ENCODE assay signal across 19 cellular contexts in genomic region chr13:109288151-109288709, GRCh38.
DNase-seq lines count a peak whose midpoint lies in the region; ATAC-seq, FAIRE-seq and TF ChIP-seq lines count a peak whose summit lies in the region.
"Had no signal": no experiment of that assay in that cellular context is flagged by ENCODE, and none has a peak within 500 bp of the region (broad histone marks: within the 10 kb centered on the region; RNA-seq: fewer than 3 reads in every experiment).

No MANE protein-coding gene starts in this region.

- H3K4me3 Mint-ChIP-seq in astrocyte (ENCODE audit: unreplicated experiment) (no peak overlapping the region), T-cell (no peak overlapping the region)
- H3K4me3 Mint-ChIP-seq: CD14-positive monocyte had no signal

- ATAC-seq in T-cell (replicated peaks in 1 of 4): no peak
- no peak for ATAC-seq in HG03442 (IDR thresholded peaks at IDR 0.05; ENCODE audit: unreplicated experiment)
- ATAC-seq in HG03469 (IDR thresholded peaks at IDR 0.05; ENCODE audit: unreplicated experiment): no peak
- ATAC-seq: A549 had no signal

- TF ChIP-seq EP300 in SK-N-SH (IDR thresholded peaks at IDR 0.05; ENCODE audit: borderline replicate concordance in 1 of 2, low read depth in 1 of 2, low read length in 1 of 2): no peak

- DNase-seq in GM03348 (ENCODE audit: low spot score) (peak; percentile 33), astrocyte (ENCODE audit: low read depth) (no peak), fibroblast of lung (ENCODE audit: low read depth in 2 of 2) (peak; percentile 21 to 32), T-cell (no peak), SK-N-SH (no peak)
- DNase-seq: NCI-H187 treated with DMSO at 0.1 percent for 48 hours, NCI-H2171, NCI-H446 treated with DMSO at 0.1 percent for 48 hours, NCI-H748 treated with DMSO at 0.1 percent for 48 hours, OCI-M1, RPMI8226, SW 1271 had no signal

- H3K4me2 ChIP-seq in astrocyte (ENCODE audit: low read length): peak overlapping the region; percentile 16
- H3K4me2 ChIP-seq in fibroblast of lung (ENCODE audit: extremely low read depth, insufficient read depth, low read length): no peak overlapping the region
- no peak overlapping the region for H3K4me2 ChIP-seq in SK-N-SH
- H3K4me2 ChIP-seq: A549 had no signal

- FAIRE-seq in astrocyte (lab: Jason Lieb, UNC): no peak
- FAIRE-seq: A549, HTR-8/SVneo had no signal

- CTCF ChIA-PET in T-cell (lab: Charles Lee): no interaction called here
- CTCF ChIA-PET in SK-N-SH (lab: Yijun Ruan, JAX): no interaction called here

- H3K27ac Mint-ChIP-seq in astrocyte (ENCODE audit: unreplicated experiment) (no peak overlapping the region), T-cell (no peak overlapping the region)

- peaks cover 9% of the 10 kb centered on the region for H3K4me1 Mint-ChIP-seq in astrocyte (ENCODE audit: low read depth, unreplicated experiment)
- H3K4me1 Mint-ChIP-seq in T-cell: no peaks in the 10 kb centered on the region
- H3K4me1 Mint-ChIP-seq: CD14-positive monocyte had no signal

- H3K36me3 Mint-ChIP-seq in astrocyte (ENCODE audit: low read depth, unreplicated experiment): no peaks in the 10 kb centered on the region
- no peaks in the 10 kb centered on the region for H3K36me3 Mint-ChIP-seq in T-cell
- H3K36me3 Mint-ChIP-seq: CD14-positive monocyte had no signal

- H3K9me3 Mint-ChIP-seq in astrocyte (ENCODE audit: unreplicated experiment) (no peaks in the 10 kb centered on the region), T-cell (no peaks in the 10 kb centered on the region)

- H3K79me2 ChIP-seq in ACC112 (ENCODE audit: control insufficient read depth, insufficient read depth, low read length, unreplicated experiment): no peaks in the 10 kb centered on the region
- H3K79me2 ChIP-seq in astrocyte (ENCODE audit: insufficient read depth, low read length): no peaks in the 10 kb centered on the region
- no peaks in the 10 kb centered on the region for H3K79me2 ChIP-seq in fibroblast of lung (ENCODE audit: control insufficient read depth, insufficient read depth, low read length)
- no peaks in the 10 kb centered on the region for H3K79me2 ChIP-seq in SK-N-SH (ENCODE audit: insufficient read depth)

- H3K9me2 ChIP-seq in SK-N-SH: no peaks in the 10 kb centered on the region

- H3K9me3 ChIP-seq in astrocyte (ENCODE audit: insufficient read depth, low read depth, low read length) (no peaks in the 10 kb centered on the region), fibroblast of lung (ENCODE audit: control insufficient read depth, insufficient read depth, low read depth, low read length) (no peaks in the 10 kb centered on the region), SK-N-SH (no peaks in the 10 kb centered on the region)
- H3K9me3 ChIP-seq: A549 had no signal

- WGBS in SK-N-SH (ENCODE audit: low lambda C conversion rate): 94% methylated on average over 6 of the region's 6 CpGs

- no peak overlapping the region for H3K27ac ChIP-seq in ACC112 (ENCODE audit: low read depth, low read length)
- no peak overlapping the region for H3K27ac ChIP-seq in astrocyte (ENCODE audit: low read depth, low read length)
- H3K27ac ChIP-seq in fibroblast of lung (ENCODE audit: insufficient read depth, low read length): no peak overlapping the region
- H3K27ac ChIP-seq in SK-N-SH (ENCODE audit: low read depth in 2 of 2, low read length in 1 of 2): no peak overlapping the region
- H3K27ac ChIP-seq: A549, HL-60 had no signal

- no peak overlapping the region for H3K9ac ChIP-seq in astrocyte (ENCODE audit: low read length)
- no peak overlapping the region for H3K9ac ChIP-seq in fibroblast of lung (ENCODE audit: insufficient read depth, low read length)
- H3K9ac ChIP-seq in SK-N-SH: no peak overlapping the region

- TF ChIP-seq RAD21 in SK-N-SH (IDR thresholded peaks at IDR 0.05; ENCODE audit: low read length): no peak

- H4K20me1 ChIP-seq in astrocyte (ENCODE audit: insufficient read depth, low read length) (no peaks in the 10 kb centered on the region), fibroblast of lung (ENCODE audit: control insufficient read depth, extremely low read depth, insufficient read depth, low read length) (no peaks in the 10 kb centered on the region), SK-N-SH (ENCODE audit: insufficient read depth) (no peaks in the 10 kb centered on the region)

- no peaks in the 10 kb centered on the region for H3K27me3 Mint-ChIP-seq in astrocyte (ENCODE audit: low read depth, unreplicated experiment)
- H3K27me3 Mint-ChIP-seq in T-cell: peaks cover 5% of the 10 kb centered on the region in 2 donors

- H3K36me3 ChIP-seq in ACC112 (ENCODE audit: insufficient read depth, low read length) (no peaks in the 10 kb centered on the region), astrocyte (ENCODE audit: insufficient read depth, low read length) (no peaks in the 10 kb centered on the region), fibroblast of lung (ENCODE audit: control insufficient read depth, insufficient read depth, low read length) (no peaks in the 10 kb centered on the region), SK-N-SH (replicated peaks in 1 of 2; ENCODE audit: control insufficient read depth in 1 of 2, insufficient read depth in 2 of 2, low read length in 1 of 2) (no peaks in the 10 kb centered on the region)

- H3K4me1 ChIP-seq in ACC112 (ENCODE audit: control insufficient read depth, insufficient read depth, low read length, unreplicated experiment) (peaks cover 10% of the 10 kb centered on the region), astrocyte (ENCODE audit: insufficient read depth, low read length) (peaks cover 5% of the 10 kb centered on the region), fibroblast of lung (ENCODE audit: control insufficient read depth, extremely low read depth, insufficient read depth, low read length) (no peaks in the 10 kb centered on the region), SK-N-SH (ENCODE audit: control insufficient read depth in 1 of 2, insufficient read depth in 2 of 2, low read depth in 1 of 2, low read length in 1 of 2) (no peaks in the 10 kb centered on the region; a peak in 2 of 4 replicates)
- H3K4me1 ChIP-seq: A549 had no signal

- TF ChIP-seq CTCF in astrocyte (IDR thresholded peaks at IDR 0.05; ENCODE audit: insufficient read depth, low read depth, low read length): no peak
- no peak for TF ChIP-seq CTCF in fibroblast of lung (conservative IDR thresholded peaks at IDR 0.05 in 1 of 2, IDR thresholded peaks at IDR 0.05 in 1 of 2; ENCODE audit: low read depth in 1 of 2, low read length in 2 of 2)
- no peak for TF ChIP-seq CTCF in SK-N-SH (IDR thresholded peaks at IDR 0.05)

- no peaks in the 10 kb centered on the region for H3F3A ChIP-seq in SK-N-SH (replicated peaks; ENCODE audit: insufficient read depth)

- peak overlapping the region; percentile 47 for H2AFZ ChIP-seq in ACC112 (ENCODE audit: low read length, unreplicated experiment)
- no peak overlapping the region for H2AFZ ChIP-seq in astrocyte (ENCODE audit: low read depth, low read length)
- H2AFZ ChIP-seq in fibroblast of lung (ENCODE audit: low read length): no peak overlapping the region
- no peak overlapping the region; the same call in 1 of the 2 replicates for H2AFZ ChIP-seq in SK-N-SH (ENCODE audit: low read depth)

- H3K4me3 ChIP-seq in ACC112 (ENCODE audit: low read depth, low read length) (no peak overlapping the region), astrocyte (ENCODE audit: insufficient read depth, low read depth, low read length) (no peak overlapping the region), fibroblast of lung (replicated peaks in 1 of 4; ENCODE audit: control extremely low read depth in 1 of 4, insufficient read depth in 1 of 4, low read depth in 3 of 4, low read length in 4 of 4) (no peak overlapping the region), SK-N-SH (ENCODE audit: low read depth in 2 of 2, low read length in 1 of 2) (no peak overlapping the region)
- H3K4me3 ChIP-seq: A549 had no signal

- no peaks in the 10 kb centered on the region for H3K27me3 ChIP-seq in ACC112 (ENCODE audit: insufficient read depth, low read length)
- H3K27me3 ChIP-seq in astrocyte (ENCODE audit: insufficient read depth, low read length): no peaks in the 10 kb centered on the region
- no peaks in the 10 kb centered on the region for H3K27me3 ChIP-seq in fibroblast of lung (ENCODE audit: control insufficient read depth, insufficient read depth, low read length)
- H3K27me3 ChIP-seq in SK-N-SH (ENCODE audit: insufficient read depth): no peaks in the 10 kb centered on the region

- POLR2A ChIA-PET in T-cell (lab: Charles Lee): no interaction called here
- POLR2A ChIA-PET in SK-N-SH (lab: Yijun Ruan, JAX): no interaction called here

TF ChIP-seq in SK-N-SH, 30 proteins besides CTCF, POLR2A, EP300 and RAD21 (continues in another document):
- TF ChIP-seq NRF1 (IDR thresholded peaks at IDR 0.05; ENCODE audit: low read depth, low read length): no peak
- no peak for TF ChIP-seq IRF3 (IDR thresholded peaks at IDR 0.05; ENCODE audit: low read depth, low read length)
- TF ChIP-seq, protein P1, sequence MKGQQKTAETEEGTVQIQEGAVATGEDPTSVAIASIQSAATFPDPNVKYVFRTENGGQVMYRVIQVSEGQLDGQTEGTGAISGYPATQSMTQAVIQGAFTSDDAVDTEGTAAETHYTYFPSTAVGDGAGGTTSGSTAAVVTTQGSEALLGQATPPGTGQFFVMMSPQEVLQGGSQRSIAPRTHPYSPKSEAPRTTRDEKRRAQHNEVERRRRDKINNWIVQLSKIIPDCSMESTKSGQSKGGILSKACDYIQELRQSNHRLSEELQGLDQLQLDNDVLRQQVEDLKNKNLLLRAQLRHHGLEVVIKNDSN (IDR thresholded peaks at IDR 0.05; ENCODE audit: borderline replicate concordance, low read depth): no peak
- TF ChIP-seq CHD2 (IDR thresholded peaks at IDR 0.05; ENCODE audit: low read length, partially characterized antibody): no peak
- no peak for TF ChIP-seq POLR2AphosphoS5 (IDR thresholded peaks at IDR 0.05; ENCODE audit: low read depth, low read length)
- no peak for TF ChIP-seq FOXM1 (IDR thresholded peaks at IDR 0.05; ENCODE audit: low read depth)
- TF ChIP-seq MEF2A (IDR thresholded peaks at IDR 0.05; ENCODE audit: borderline replicate concordance, low read depth): no peak
- TF ChIP-seq EZH2phosphoT487 (IDR thresholded peaks at IDR 0.05; ENCODE audit: borderline replicate concordance, low read depth): no peak

Comparison
In these comparisons a context has a peak if more than half of its experiments do, and no peak if none do; other contexts are left out.
1. DNase-seq: peak in GM03348 (single experiment) and fibroblast of lung (2 of 2); none in astrocyte (single experiment), T-cell (0 of 34) and SK-N-SH (single experiment).